In the genomic region with DNA sequence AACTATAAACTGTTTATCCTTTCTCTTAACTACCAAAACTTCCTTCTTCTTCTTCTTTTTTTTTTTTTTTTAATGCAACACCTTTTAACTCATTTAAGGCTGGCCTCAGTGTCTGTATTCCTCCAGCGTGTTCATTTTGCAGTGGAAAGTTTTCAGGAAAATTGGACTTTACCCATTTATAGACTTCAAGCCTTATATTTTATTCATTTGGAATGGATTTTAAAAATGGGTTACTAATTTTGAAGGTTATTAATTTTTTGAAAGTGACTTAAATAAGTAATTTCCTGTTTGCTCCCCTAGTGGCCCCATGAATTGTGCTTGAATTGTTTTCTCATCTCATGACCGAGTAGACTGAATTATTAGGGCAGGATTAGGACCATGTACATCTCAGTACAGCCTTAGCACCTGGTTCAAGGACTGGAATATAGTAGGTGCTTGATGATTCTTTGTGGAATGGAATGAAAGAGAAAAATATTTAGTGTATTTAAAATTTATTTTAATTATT, we compare ENCODE assay signal across 2 cellular contexts.
TF ChIP-seq lines count a peak whose summit lies in the region.

No MANE protein-coding gene starts in this region.

TF ChIP-seq in IMR-90, 13 proteins besides CTCF, POLR2A, EP300 and RAD21:
- no peak for TF ChIP-seq FOS (IDR thresholded peaks at IDR 0.05; ENCODE audit: low read depth, low read length)
- TF ChIP-seq, protein P1, sequence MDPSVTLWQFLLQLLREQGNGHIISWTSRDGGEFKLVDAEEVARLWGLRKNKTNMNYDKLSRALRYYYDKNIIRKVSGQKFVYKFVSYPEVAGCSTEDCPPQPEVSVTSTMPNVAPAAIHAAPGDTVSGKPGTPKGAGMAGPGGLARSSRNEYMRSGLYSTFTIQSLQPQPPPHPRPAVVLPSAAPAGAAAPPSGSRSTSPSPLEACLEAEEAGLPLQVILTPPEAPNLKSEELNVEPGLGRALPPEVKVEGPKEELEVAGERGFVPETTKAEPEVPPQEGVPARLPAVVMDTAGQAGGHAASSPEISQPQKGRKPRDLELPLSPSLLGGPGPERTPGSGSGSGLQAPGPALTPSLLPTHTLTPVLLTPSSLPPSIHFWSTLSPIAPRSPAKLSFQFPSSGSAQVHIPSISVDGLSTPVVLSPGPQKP (IDR thresholded peaks at IDR 0.05; ENCODE audit: borderline replicate concordance, low read depth, low read length) = no peak
TF ChIP-seq in IMR-90: peak in this region for 0.

TF ChIP-seq in H1, 55 proteins besides CTCF, POLR2A, EP300 and RAD21:
- no peak for TF ChIP-seq GABPA (IDR thresholded peaks at IDR 0.05; ENCODE audit: borderline replicate concordance, insufficient read depth, low read length)
- TF ChIP-seq CHD1 (IDR thresholded peaks at IDR 0.05; ENCODE audit: low read depth, low read length) = no peak
- no peak for TF ChIP-seq SRF (IDR thresholded peaks at IDR 0.05; ENCODE audit: low read depth, low read length)
- TF ChIP-seq SIN3A (conservative IDR thresholded peaks at IDR 0.05 in 1 of 2, IDR thresholded peaks at IDR 0.05 in 1 of 2; ENCODE audit: low read depth in 1 of 2, low read length in 2 of 2) = no peak
- TF ChIP-seq PHF8 (conservative IDR thresholded peaks at IDR 0.05; ENCODE audit: low read depth, low read length) = no peak
- TF ChIP-seq EGR1 (IDR thresholded peaks at IDR 0.05; ENCODE audit: borderline replicate concordance, low read depth, low read length) = no peak
- no peak for TF ChIP-seq GTF2F1 (IDR thresholded peaks at IDR 0.05; ENCODE audit: borderline replicate concordance, low read depth, low read length)
